Comparison of ENCODE assay signal across 15 cellular contexts in the genomic region with DNA sequence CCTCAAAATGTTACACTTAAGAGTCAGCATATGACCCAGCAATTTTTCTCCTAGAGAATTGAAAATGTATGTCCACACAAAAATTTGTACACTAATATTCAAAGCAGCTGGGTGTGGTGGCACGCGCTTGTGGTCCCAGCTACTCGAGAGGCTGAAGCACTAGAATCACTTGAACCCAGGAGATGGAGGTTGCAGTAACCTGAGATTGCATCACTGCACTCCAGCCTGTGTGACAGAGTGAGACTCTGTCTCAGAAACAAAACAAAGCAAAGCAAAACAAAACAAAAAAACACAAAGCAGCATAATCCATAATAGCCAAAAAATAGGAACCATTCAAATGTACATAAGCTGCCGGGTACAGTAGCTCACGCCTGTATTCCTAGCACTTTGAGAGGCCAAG. TPM values are rescaled to one million over a fixed set of nuclear protein-coding genes. Genes with fewer than 3 reads are reported as not detected.
DNase-seq lines count a peak whose midpoint lies in the region; ATAC-seq and TF ChIP-seq lines count a peak whose summit lies in the region.
"Had no signal": no experiment of that assay in that cellular context is flagged by ENCODE, and none has a peak within 500 bp of the region (broad histone marks: within the 10 kb centered on the region; RNA-seq: fewer than 3 reads in every experiment).

No MANE protein-coding gene starts in this region.

- TF ChIP-seq POLR2A in prostate gland (IDR thresholded peaks at IDR 0.05): no peak

- H3K4me1 ChIP-seq in prostate gland (replicated peaks): no peaks in the 10 kb centered on the region
- H3K4me1 ChIP-seq: uterus had no signal

- ATAC-seq in T-cell (replicated peaks in 1 of 4): no peak
- ATAC-seq in stimulated activated naive B cell treated with anti-CD40 and anti-IgM and Interleukin-4, amounts not matched to agents 10 μg/mL and 1 μg/mL and 100 μg/mL, for 72 hours (replicated peaks): no peak
- ATAC-seq: left colon had no signal

- H3K27ac Mint-ChIP-seq in activated naive CD4-positive, alpha-beta T cell treated with anti-CD3 and anti-CD28 coated beads, Interleukin-2, amount 10 ng/mL, durations not matched to agents 7 days and 5 days: peak overlapping the region; percentile 46
- H3K27ac Mint-ChIP-seq in T-cell (peak overlapping the region in 1 of 2 donors; percentile 52), chondrocyte (ENCODE audit: unreplicated experiment) (peak overlapping the region; percentile 71)
- H3K27ac Mint-ChIP-seq in stimulated activated naive B cell treated with anti-CD40 and anti-IgM and Interleukin-4, amounts not matched to agents 10 μg/mL and 1 μg/mL and 100 μg/mL, for 72 hours: peak overlapping the region; percentile 99

- no peak overlapping the region for H3K27ac ChIP-seq in prostate gland
- H3K27ac ChIP-seq: uterus had no signal

- H3K36me3 ChIP-seq in prostate gland: no peaks in the 10 kb centered on the region
- H3K36me3 ChIP-seq: uterus had no signal

- DNase-seq in activated naive CD4-positive, alpha-beta T cell treated with anti-CD3 and anti-CD28 coated beads, Interleukin-2, amount 10 ng/mL, durations not matched to agents 7 days and 5 days: no peak
- DNase-seq in activated naive CD4-positive, alpha-beta T cell treated with anti-CD3 and anti-CD28 coated beads, Interleukin-2, amount 50 U/mL, for 16 hours: no peak
- DNase-seq in T-cell (no peak), chondrocyte (ENCODE audit: low spot score) (no peak), prostate gland (ENCODE audit: low spot score) (no peak), islet precursor cell (no peak), ureter (ENCODE audit: low spot score) (no peak)
- no peak for DNase-seq in stimulated activated naive B cell treated with anti-CD40 and anti-IgM and Interleukin-4, amounts not matched to agents 10 μg/mL and 1 μg/mL and 100 μg/mL, for 72 hours
- DNase-seq: activated CD4-positive, CD25-positive, alpha-beta regulatory T cell treated with anti-CD3 and anti-CD28 coated beads, Interleukin-2, amount 50 U/mL, for 72 hours; activated effector memory CD4-positive, alpha-beta T cell treated with anti-CD3 and anti-CD28 coated beads, Interleukin-2, amount 50 U/mL, for 16 hours; effector CD8-positive, alpha-beta T cell; hypothalamus; left colon; NCI-H1092; uterus had no signal

- intact Hi-C loops in prostate gland (cut with DNase I): loop anchor here (2.0 kb wide), 1 partner anchor 21 kb away; a partner anchor contains a TSS

- peaks cover 23% of the 10 kb centered on the region for H3K36me3 Mint-ChIP-seq in activated naive CD4-positive, alpha-beta T cell treated with anti-CD3 and anti-CD28 coated beads, Interleukin-2, amount 10 ng/mL, durations not matched to agents 7 days and 5 days
- H3K36me3 Mint-ChIP-seq in T-cell (peaks cover 9% of the 10 kb centered on the region), chondrocyte (ENCODE audit: low read depth) (peaks cover 3% of the 10 kb centered on the region)
- peaks cover 20 to 40% of the 10 kb centered on the region in 2 donors for H3K36me3 Mint-ChIP-seq in stimulated activated naive B cell treated with anti-CD40 and anti-IgM and Interleukin-4, amounts not matched to agents 10 μg/mL and 1 μg/mL and 100 μg/mL, for 72 hours

- CTCF ChIA-PET in activated naive CD4-positive, alpha-beta T cell treated with anti-CD3 and anti-CD28 coated beads, Interleukin-2, amount 10 ng/mL, durations not matched to agents 7 days and 5 days (lab: Charles Lee): no interaction called here
- CTCF ChIA-PET in T-cell (lab: Charles Lee): no interaction called here

- H3K4me1 Mint-ChIP-seq in activated naive CD4-positive, alpha-beta T cell treated with anti-CD3 and anti-CD28 coated beads, Interleukin-2, amount 10 ng/mL, durations not matched to agents 7 days and 5 days: peaks cover 44% of the 10 kb centered on the region
- H3K4me1 Mint-ChIP-seq in T-cell (peaks cover 37 to 44% (median 38%) of the 10 kb centered on the region in 3 donors), chondrocyte (ENCODE audit: low read depth) (peaks cover 20% of the 10 kb centered on the region)
- H3K4me1 Mint-ChIP-seq in stimulated activated naive B cell treated with anti-CD40 and anti-IgM and Interleukin-4, amounts not matched to agents 10 μg/mL and 1 μg/mL and 100 μg/mL, for 72 hours: peaks cover 12 to 39% of the 10 kb centered on the region in 2 donors

- 87% methylated on average over 5 of the region's 5 CpGs for WGBS in prostate gland

- POLR2A ChIA-PET in T-cell (lab: Charles Lee): no interaction called here

- no peaks in the 10 kb centered on the region for H3K9me3 ChIP-seq in prostate gland
- H3K9me3 ChIP-seq: uterus had no signal

- H3K4me3 Mint-ChIP-seq in activated naive CD4-positive, alpha-beta T cell treated with anti-CD3 and anti-CD28 coated beads, Interleukin-2, amount 10 ng/mL, durations not matched to agents 7 days and 5 days: peak overlapping the region; percentile 99
- H3K4me3 Mint-ChIP-seq in T-cell (peak overlapping the region; percentile 95 to 99 (median 96)), chondrocyte (ENCODE audit: unreplicated experiment) (peak overlapping the region; percentile 54)
- H3K4me3 Mint-ChIP-seq in stimulated activated naive B cell treated with anti-CD40 and anti-IgM and Interleukin-4, amounts not matched to agents 10 μg/mL and 1 μg/mL and 100 μg/mL, for 72 hours: peak overlapping the region; percentile 99

- H3K9me3 Mint-ChIP-seq in activated naive CD4-positive, alpha-beta T cell treated with anti-CD3 and anti-CD28 coated beads, Interleukin-2, amount 10 ng/mL, durations not matched to agents 7 days and 5 days: no peaks in the 10 kb centered on the region
- H3K9me3 Mint-ChIP-seq in T-cell (no peaks in the 10 kb centered on the region), chondrocyte (ENCODE audit: low read depth) (peaks cover 4% of the 10 kb centered on the region)
- no peaks in the 10 kb centered on the region for H3K9me3 Mint-ChIP-seq in stimulated activated naive B cell treated with anti-CD40 and anti-IgM and Interleukin-4, amounts not matched to agents 10 μg/mL and 1 μg/mL and 100 μg/mL, for 72 hours

- H3K4me3 ChIP-seq in prostate gland: no peak overlapping the region
- H3K4me3 ChIP-seq: uterus had no signal

- TF ChIP-seq CTCF in chondrocyte (IDR thresholded peaks at IDR 0.05): no peak
- TF ChIP-seq CTCF in prostate gland (IDR thresholded peaks at IDR 0.05): no peak

- no peaks in the 10 kb centered on the region for H3K27me3 ChIP-seq in prostate gland (replicated peaks; ENCODE audit: insufficient read depth)
- H3K27me3 ChIP-seq: uterus had no signal

- peaks cover 4% of the 10 kb centered on the region for H3K27me3 Mint-ChIP-seq in activated naive CD4-positive, alpha-beta T cell treated with anti-CD3 and anti-CD28 coated beads, Interleukin-2, amount 10 ng/mL, durations not matched to agents 7 days and 5 days
- no peaks in the 10 kb centered on the region for H3K27me3 Mint-ChIP-seq in T-cell
- H3K27me3 Mint-ChIP-seq in chondrocyte (ENCODE audit: low read depth): no peaks in the 10 kb centered on the region
- H3K27me3 Mint-ChIP-seq in stimulated activated naive B cell treated with anti-CD40 and anti-IgM and Interleukin-4, amounts not matched to agents 10 μg/mL and 1 μg/mL and 100 μg/mL, for 72 hours: no peaks in the 10 kb centered on the region

RNA-seq across cellular contexts. Expression of a gene that starts 1.6 kb away (rescaled TPM):
- 10 to 100 TPM in 4 of 5 donors, 1 to 10 TPM in 1; 8.1 to 16.2 (median 15.0) TPM for total RNA-seq in T-cell
- 16.9 to 19.4 TPM (median 17.1 TPM) in 3 replicates for total RNA-seq in chondrocyte
- 10 to 100 TPM; 18.6 to 19.1 TPM for total RNA-seq in prostate gland
- 33.0 TPM for total RNA-seq in ureter

RNA-seq across cellular contexts. Expression of a gene that starts 21.7 kb away (rescaled TPM):
- total RNA-seq in T-cell (10 to 100 TPM; 21.4 to 33.9 (median 30.3) TPM), chondrocyte (67.5 to 89.4 TPM (median 79.5 TPM) in 3 replicates), prostate gland (10 to 100 TPM; 72.0 to 98.1 TPM), ureter (70.8 TPM)
